8 cellular contexts compared by ENCODE assay signal in genomic region chr11:73359930-73360742, GRCh38. TPM values are rescaled to one million over a fixed set of nuclear protein-coding genes. Genes with fewer than 3 reads are reported as not detected.
A peak's percentile ranks its signal among the peaks of the same experiment; 100 is the strongest.
DNase-seq lines count a peak whose midpoint lies in the region; ATAC-seq and TF ChIP-seq lines count a peak whose summit lies in the region.

No MANE protein-coding gene starts in this region.

- H3K4me1 ChIP-seq in right cardiac atrium (ENCODE audit: control insufficient read depth, insufficient read depth, low read length) (no peaks in the 10 kb centered on the region), uterus (no peaks in the 10 kb centered on the region)

- WGBS in right cardiac atrium = 78% methylated on average over 19 of the region's 19 CpGs

- intact Hi-C loops in right cardiac atrium (cut with DNase I) (no loop called here), uterus (cut with DNase I; ENCODE audit: low total_unique reads) (no loop called here)

- no peak for TF ChIP-seq CTCF in uterus (IDR thresholded peaks at IDR 0.05)

- no peak for TF ChIP-seq POLR2A in uterus (IDR thresholded peaks at IDR 0.05)

- no peaks in the 10 kb centered on the region for H3K27me3 ChIP-seq in MG63
- no peaks in the 10 kb centered on the region for H3K27me3 ChIP-seq in right cardiac atrium (ENCODE audit: control insufficient read depth, insufficient read depth)
- no peaks in the 10 kb centered on the region for H3K27me3 ChIP-seq in uterus

- ATAC-seq in right cardiac atrium (no peak), HG02981 (IDR thresholded peaks at IDR 0.05; ENCODE audit: unreplicated experiment) (no peak)

- H3K27ac ChIP-seq in right cardiac atrium (ENCODE audit: low read length) = no peak overlapping the region
- H3K27ac ChIP-seq in uterus = peak overlapping the region; percentile 54 to 56

- H3K4me3 ChIP-seq in MG63 (no peak overlapping the region), right cardiac atrium (ENCODE audit: low read length) (no peak overlapping the region), uterus (no peak overlapping the region)

- no peaks in the 10 kb centered on the region for H3K9me3 ChIP-seq in MG63
- no peaks in the 10 kb centered on the region for H3K9me3 ChIP-seq in right cardiac atrium (ENCODE audit: control insufficient read depth, low read length)
- H3K9me3 ChIP-seq in uterus = no peaks in the 10 kb centered on the region

- peak; percentile 54 for DNase-seq in GM03348 (ENCODE audit: low spot score)
- peak; percentile 57 for DNase-seq in MG63
- DNase-seq in activated T-cell treated with anti-CD3 and anti-CD28 coated beads for 48 hours (ENCODE audit: low read depth) = peak; percentile 12
- peak in 2 of 3 donors; percentile 66 to 68 for DNase-seq in right cardiac atrium
- DNase-seq in uterus = no peak
- no peak for DNase-seq in midbrain (lab: John Stamatoyannopoulos, UW)
- no peak for DNase-seq in NCI-H2081 treated with DMSO at 0.1 percent for 48 hours (lab: John Stamatoyannopoulos, UW)

- peaks cover 27% of the 10 kb centered on the region for H3K36me3 ChIP-seq in MG63
- H3K36me3 ChIP-seq in uterus = no peaks in the 10 kb centered on the region

RNA-seq across cellular contexts. Expression of gene RELT, which starts 16.1 kb away (rescaled TPM):
- 3.2 and 5.0 TPM in 2 replicates for total RNA-seq in MG63 (2014; rRNA removed; shearing (Covaris generic); ENCODE audit: low replicate concordance)
- total RNA-seq in right cardiac atrium (10 to 100 TPM in 1 of 4 donors, 1 to 10 TPM in 3; 3.9 to 11.2 (median 7.0) TPM), uterus (1 to 10 TPM in 2 of 4 donors, under 1 TPM in 1, not detected in 1; 0.29 to 5.8 (median 3.3) TPM)
- polyA plus RNA-seq in right cardiac atrium = 4.1 TPM

RNA-seq across cellular contexts. Expression of gene ARHGEF17, which starts 52.1 kb away (rescaled TPM):
- total RNA-seq in MG63 (2014; rRNA removed; shearing (Covaris generic); ENCODE audit: low replicate concordance) = 4.7 and 10.9 TPM in 2 replicates
- total RNA-seq in right cardiac atrium = 10 to 100 TPM; 47.6 to 53.8 (median 49.3) TPM
- polyA plus RNA-seq in right cardiac atrium = 34.0 TPM
- total RNA-seq in uterus = 100 to 1,000 TPM in 1 of 4 donors, 10 to 100 TPM in 3; 17.9 to 174 (median 58.6) TPM

Comparison
In these comparisons a context has a peak if more than half of its experiments do, and no peak if none do; other contexts are left out.
1. DNase-seq: peak in GM03348 (single experiment), MG63 (single experiment), activated T-cell treated with anti-CD3 and anti-CD28 coated beads for 48 hours (single experiment) and right cardiac atrium (2 of 3); none in uterus (0 of 2), midbrain (single experiment) and NCI-H2081 treated with DMSO at 0.1 percent for 48 hours (single experiment).